Comparison of ENCODE assay signal across 1 cellular context in the genomic region with DNA sequence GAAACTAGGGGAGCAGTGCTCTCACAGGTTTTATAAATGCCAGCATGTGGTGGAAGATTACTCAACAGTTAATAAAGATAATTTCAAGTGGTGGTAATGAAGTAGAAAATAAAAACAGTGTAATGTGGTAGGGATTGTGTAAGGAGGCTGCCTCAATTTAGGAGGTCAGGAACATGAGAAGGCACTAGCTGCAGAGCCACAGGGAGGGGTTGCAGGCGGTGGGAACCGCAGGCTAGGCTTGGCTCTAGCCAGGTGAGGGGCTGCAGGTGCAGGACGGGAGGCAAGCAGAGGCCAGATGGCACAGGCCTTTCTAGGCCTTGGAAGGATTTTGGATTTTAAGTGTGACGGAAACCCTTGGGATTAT.
TF ChIP-seq lines count a peak whose summit lies in the region.

No MANE protein-coding gene starts in this region.

TF ChIP-seq in HEK293T, 16 proteins besides CTCF, POLR2A, EP300 and RAD21 (continued from another document):
- TF ChIP-seq, protein P1, sequence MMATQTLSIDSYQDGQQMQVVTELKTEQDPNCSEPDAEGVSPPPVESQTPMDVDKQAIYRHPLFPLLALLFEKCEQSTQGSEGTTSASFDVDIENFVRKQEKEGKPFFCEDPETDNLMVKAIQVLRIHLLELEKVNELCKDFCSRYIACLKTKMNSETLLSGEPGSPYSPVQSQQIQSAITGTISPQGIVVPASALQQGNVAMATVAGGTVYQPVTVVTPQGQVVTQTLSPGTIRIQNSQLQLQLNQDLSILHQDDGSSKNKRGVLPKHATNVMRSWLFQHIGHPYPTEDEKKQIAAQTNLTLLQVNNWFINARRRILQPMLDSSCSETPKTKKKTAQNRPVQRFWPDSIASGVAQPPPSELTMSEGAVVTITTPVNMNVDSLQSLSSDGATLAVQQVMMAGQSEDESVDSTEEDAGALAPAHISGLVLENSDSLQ (IDR thresholded peaks at IDR 0.05), result no peak
- TF ChIP-seq LEF1 (IDR thresholded peaks at IDR 0.05; ENCODE audit: borderline replicate concordance), result no peak
- TF ChIP-seq CTBP1 (IDR thresholded peaks at IDR 0.05; ENCODE audit: borderline replicate concordance), result no peak
- no peak for TF ChIP-seq TARDBP (IDR thresholded peaks at IDR 0.05)
- no peak for TF ChIP-seq NFRKB (IDR thresholded peaks at IDR 0.05)
- TF ChIP-seq ELF4 (IDR thresholded peaks at IDR 0.05), result no peak
